ENCODE assay signal across 16 cellular contexts in genomic region chr2:176432439-176432838, GRCh38.
DNase-seq lines count a peak whose midpoint lies in the region; ATAC-seq and TF ChIP-seq lines count a peak whose summit lies in the region.
"Had no signal": no experiment of that assay in that cellular context is flagged by ENCODE, and none has a peak within 500 bp of the region (broad histone marks: within the 10 kb centered on the region; RNA-seq: fewer than 3 reads in every experiment).

No MANE protein-coding gene starts in this region.

- H3K14ac ChIP-seq in mesenchymal stem cell (ENCODE audit: low read length in 2 of 2): no peak overlapping the region

- RAD21 ChIA-PET in HCT116 (lab: Charles Lee; ENCODE audit: low non-redundant PET in 1 of 2, low total read pairs in 2 of 2, uncharacterized antibody in 2 of 2, unreplicated experiment in 2 of 2): no interaction called here

- peaks cover 0 to 2% (median 0%) of the 10 kb centered on the region in 7 donors for H3K4me1 Mint-ChIP-seq in naive thymus-derived CD4-positive, alpha-beta T cell
- H3K4me1 Mint-ChIP-seq: CD14-positive monocyte had no signal

- no peak for TF ChIP-seq POLR2A in HCT116 (IDR thresholded peaks at IDR 0.05; ENCODE audit: borderline replicate concordance, extremely low read depth, insufficient read depth, insufficient read length)

- no peaks in the 10 kb centered on the region for H3K27me3 ChIP-seq in HCT116 (ENCODE audit: insufficient read depth, low read length)
- H3K27me3 ChIP-seq in RWPE2 (ENCODE audit: insufficient read depth, poor library complexity, severe bottlenecking): no peaks in the 10 kb centered on the region
- H3K27me3 ChIP-seq in mesenchymal stem cell (ENCODE audit: control insufficient read depth in 1 of 2, insufficient read depth in 1 of 2, low read length in 2 of 2): no peaks in the 10 kb centered on the region
- H3K27me3 ChIP-seq in naive thymus-derived CD4-positive, alpha-beta T cell (ENCODE audit: control insufficient read depth in 2 of 2, insufficient read depth in 2 of 2, low read length in 2 of 2): peaks cover 0 to 7% of the 10 kb centered on the region in 2 donors

- ATAC-seq in HCT116 (no peak), RWPE2 (ENCODE audit: low read depth) (peak; percentile 36; the same call in 2 of the 3 replicates)
- no peak for ATAC-seq in naive thymus-derived CD4-positive, alpha-beta T cell

- H3K23ac ChIP-seq in mesenchymal stem cell (ENCODE audit: low read length in 2 of 2): no peak overlapping the region

- no peaks in the 10 kb centered on the region for H3K79me2 ChIP-seq in HCT116 (ENCODE audit: insufficient read depth, low read length)

- H3K36me3 Mint-ChIP-seq in naive thymus-derived CD4-positive, alpha-beta T cell: peaks cover 0 to 3% (median 0%) of the 10 kb centered on the region in 5 donors
- H3K36me3 Mint-ChIP-seq: CD14-positive monocyte had no signal

- H3K4me3 Mint-ChIP-seq in naive thymus-derived CD4-positive, alpha-beta T cell: no peak overlapping the region
- H3K4me3 Mint-ChIP-seq: CD14-positive monocyte had no signal

- no peak overlapping the region for H4K91ac ChIP-seq in mesenchymal stem cell (ENCODE audit: low read length)

- no peak overlapping the region for H2BK15ac ChIP-seq in mesenchymal stem cell (ENCODE audit: low read depth, poor library complexity, severe bottlenecking)

- H3K4me2 ChIP-seq in HCT116 (ENCODE audit: low read length): no peak overlapping the region
- H3K4me2 ChIP-seq in mesenchymal stem cell (ENCODE audit: low read length, poor library complexity, severe bottlenecking): no peak overlapping the region
- H3K4me2 ChIP-seq: PC-9 had no signal

- no peaks in the 10 kb centered on the region for H3K4me1 ChIP-seq in HCT116 (ENCODE audit: control insufficient read depth in 1 of 2, insufficient read depth in 2 of 2, low read length in 2 of 2)
- no peaks in the 10 kb centered on the region for H3K4me1 ChIP-seq in RWPE2 (ENCODE audit: insufficient read depth, poor library complexity, severe bottlenecking)
- no peaks in the 10 kb centered on the region for H3K4me1 ChIP-seq in mesenchymal stem cell (ENCODE audit: control insufficient read depth, insufficient read depth, low read depth, low read length)
- no peaks in the 10 kb centered on the region for H3K4me1 ChIP-seq in naive thymus-derived CD4-positive, alpha-beta T cell (ENCODE audit: control insufficient read depth in 2 of 2, insufficient read depth in 2 of 2, low read length in 2 of 2)
- H3K4me1 ChIP-seq: HAP-1 had no signal

- H3K9me2 ChIP-seq in HCT116 (ENCODE audit: insufficient read depth): no peaks in the 10 kb centered on the region

- H2BK5ac ChIP-seq in mesenchymal stem cell (ENCODE audit: low read depth, low read length, poor library complexity, severe bottlenecking): no peak overlapping the region

- peaks cover 0 to 18% (median 11%) of the 10 kb centered on the region in 11 donors for H3K9me3 Mint-ChIP-seq in naive thymus-derived CD4-positive, alpha-beta T cell

- no peaks in the 10 kb centered on the region for H3K79me1 ChIP-seq in mesenchymal stem cell (replicated peaks; ENCODE audit: low read length, poor library complexity, severe bottlenecking)

- H3K4me3 ChIP-seq in HCT116 (replicated peaks in 1 of 2; ENCODE audit: low read depth in 1 of 2, low read length in 2 of 2) (no peak overlapping the region), RWPE2 (ENCODE audit: severe bottlenecking) (no peak overlapping the region), epithelial cell of esophagus (ENCODE audit: low read length) (no peak overlapping the region), mesenchymal stem cell (ENCODE audit: insufficient read depth in 1 of 2, low read depth in 1 of 2, low read length in 2 of 2) (no peak overlapping the region)
- H3K4me3 ChIP-seq in naive thymus-derived CD4-positive, alpha-beta T cell (ENCODE audit: low read length): no peak overlapping the region
- H3K4me3 ChIP-seq: HAP-1, PC-9 had no signal

- no peak overlapping the region for H2AFZ ChIP-seq in HCT116 (ENCODE audit: low read depth, low read length, poor library complexity, severe bottlenecking)
- H2AFZ ChIP-seq in mesenchymal stem cell (ENCODE audit: low read depth, low read length): no peak overlapping the region
- H2AFZ ChIP-seq: PC-9 had no signal

- H3K4ac ChIP-seq in mesenchymal stem cell (ENCODE audit: low read depth in 1 of 2, low read length in 2 of 2): no peak overlapping the region

- TF ChIP-seq RAD21 in HCT116 (IDR thresholded peaks at IDR 0.05; ENCODE audit: low read depth): no peak

- TF ChIP-seq CTCF in HCT116 (IDR thresholded peaks at IDR 0.05 in 2 of 3, conservative IDR thresholded peaks at IDR 0.05 in 1 of 3; ENCODE audit: borderline replicate concordance in 1 of 3, insufficient read depth in 1 of 3, low read depth in 2 of 3, low read length in 2 of 3) (no peak), RWPE2 (IDR thresholded peaks at IDR 0.05; ENCODE audit: poor library complexity, severe bottlenecking) (no peak), epithelial cell of esophagus (IDR thresholded peaks at IDR 0.05; ENCODE audit: insufficient read depth, low read depth, low read length, missing control alignments) (no peak)

- intact Hi-C loops in HCT116 (cut with micrococcal nuclease): no loop called here
- intact Hi-C loops in naive thymus-derived CD4-positive, alpha-beta T cell (cut with micrococcal nuclease): no loop called here

- BruUV-seq in HCT116 (replicated peaks; lab: Mats Ljungman, UMichigan): no TSS peak

- no peak overlapping the region for H2BK120ac ChIP-seq in mesenchymal stem cell (ENCODE audit: low read depth, low read length)

- H3K36me3 ChIP-seq in HCT116 (ENCODE audit: control insufficient read depth in 1 of 2, insufficient read depth in 2 of 2, low read length in 2 of 2): no peaks in the 10 kb centered on the region
- H3K36me3 ChIP-seq in RWPE2 (ENCODE audit: low read depth): no peaks in the 10 kb centered on the region
- H3K36me3 ChIP-seq in mesenchymal stem cell (ENCODE audit: control insufficient read depth in 1 of 2, insufficient read depth in 2 of 2, low read depth in 1 of 2, low read length in 2 of 2): no peaks in the 10 kb centered on the region
- no peaks in the 10 kb centered on the region for H3K36me3 ChIP-seq in naive thymus-derived CD4-positive, alpha-beta T cell (ENCODE audit: control insufficient read depth in 2 of 3, insufficient read depth in 3 of 3, low read length in 3 of 3)
- H3K36me3 ChIP-seq: HAP-1 had no signal

- H3K9ac ChIP-seq in HCT116 (ENCODE audit: low read length) (no peak overlapping the region), mesenchymal stem cell (ENCODE audit: low read length) (no peak overlapping the region)

- 67% methylated on average over 1 of the region's 2 CpGs for WGBS in mesenchymal stem cell

- POLR2A ChIA-PET in HCT116 (lab: Charles Lee): no interaction called here
- POLR2A ChIA-PET in naive thymus-derived CD4-positive, alpha-beta T cell (lab: Charles Lee): no interaction called here

- no peaks in the 10 kb centered on the region for H4K20me1 ChIP-seq in HCT116 (ENCODE audit: insufficient read depth)

- peaks cover 25 to 73% (median 56%) of the 10 kb centered on the region in 5 donors for H3K27me3 Mint-ChIP-seq in naive thymus-derived CD4-positive, alpha-beta T cell

- H3K27ac ChIP-seq in HCT116 (ENCODE audit: low read depth, low read length) (no peak overlapping the region), RWPE2 (ENCODE audit: poor library complexity, severe bottlenecking) (no peak overlapping the region), mesenchymal stem cell (ENCODE audit: low read length, poor library complexity, severe bottlenecking) (no peak overlapping the region)
- H3K27ac ChIP-seq in naive thymus-derived CD4-positive, alpha-beta T cell (ENCODE audit: low read depth, low read length): no peak overlapping the region
- H3K27ac ChIP-seq: PC-9 had no signal

- DNase-seq in HCT116 (ENCODE audit: low read depth, low spot score) (no peak), RWPE2 (ENCODE audit: low spot score) (no peak), epithelial cell of esophagus (ENCODE audit: low read depth) (peak; percentile 62), mesenchymal stem cell (peak; percentile 30), HPDE6-E6E7 (ENCODE audit: extremely low spot score) (no peak)
- no peak for DNase-seq in naive thymus-derived CD4-positive, alpha-beta T cell
- no peak for DNase-seq in activated CD4-positive, CD25-positive, alpha-beta regulatory T cell treated with anti-CD3 and anti-CD28 coated beads, Interleukin-2, amount 50 U/mL, for 72 hours
- DNase-seq: DND-41, KG1, NCI-H1417 treated with DMSO at 0.1 percent for 48 hours, NCI-H187 treated with DMSO at 0.1 percent for 48 hours, NCI-H226, NCI-H524, PC-9 had no signal

- H4K8ac ChIP-seq in mesenchymal stem cell (ENCODE audit: low read length): no peak overlapping the region

- CTCF ChIA-PET in HCT116 (lab: Charles Lee): no interaction called here
- CTCF ChIA-PET in naive thymus-derived CD4-positive, alpha-beta T cell (lab: Charles Lee): no interaction called here

- no peak overlapping the region for H3K27ac Mint-ChIP-seq in naive thymus-derived CD4-positive, alpha-beta T cell
- H3K27ac Mint-ChIP-seq: CD14-positive monocyte had no signal

- H2AK5ac ChIP-seq in mesenchymal stem cell (ENCODE audit: low read length, severe bottlenecking): no peak overlapping the region

- no peak overlapping the region for H3K18ac ChIP-seq in mesenchymal stem cell (ENCODE audit: low read depth in 1 of 2, low read length in 2 of 2)

- H2BK12ac ChIP-seq in mesenchymal stem cell (ENCODE audit: low read length in 2 of 2): no peak overlapping the region

- H3K9me3 ChIP-seq in HCT116 (ENCODE audit: control insufficient read depth in 1 of 2, insufficient read depth in 1 of 2, low read depth in 1 of 2, low read length in 2 of 2) (no peaks in the 10 kb centered on the region), RWPE2 (ENCODE audit: severe bottlenecking) (peaks cover 3% of the 10 kb centered on the region), mesenchymal stem cell (ENCODE audit: control insufficient read depth, low read length) (no peaks in the 10 kb centered on the region)
- peaks cover 0 to 3% (median 0%) of the 10 kb centered on the region in 3 experiments for H3K9me3 ChIP-seq in naive thymus-derived CD4-positive, alpha-beta T cell (ENCODE audit: control insufficient read depth in 2 of 3, low read length in 3 of 3)
- H3K9me3 ChIP-seq: HAP-1 had no signal

TF ChIP-seq in HCT116, 20 proteins besides CTCF, POLR2A, EP300 and RAD21 (continues in another document):
- TF ChIP-seq CEBPB (IDR thresholded peaks at IDR 0.05; ENCODE audit: low read depth) (peak; percentile 36), SIN3A (IDR thresholded peaks at IDR 0.05; ENCODE audit: low read depth) (no peak), TCF7L2 (IDR thresholded peaks at IDR 0.05; ENCODE audit: borderline replicate concordance, extremely low read depth, insufficient read depth, insufficient read length) (no peak), SP1 (IDR thresholded peaks at IDR 0.05; ENCODE audit: low read depth) (no peak), FOSL1 (IDR thresholded peaks at IDR 0.05; ENCODE audit: low read depth) (0 out of 2 replicates have a peak, but pooled peaks have one; percentile 9)

Comparison
In these comparisons a context has a peak if more than half of its experiments do, and no peak if none do; other contexts are left out.
1. DNase-seq: peak in epithelial cell of esophagus (single experiment) and mesenchymal stem cell (single experiment); none in HCT116 (single experiment), RWPE2 (single experiment), naive thymus-derived CD4-positive, alpha-beta T cell (0 of 9), activated CD4-positive, CD25-positive, alpha-beta regulatory T cell treated with anti-CD3 and anti-CD28 coated beads, Interleukin-2, amount 50 U/mL, for 72 hours (single experiment) and HPDE6-E6E7 (single experiment).